32 cellular contexts compared by ENCODE assay signal in genomic region chr1:86150553-86151055, GRCh38. TPM values are rescaled to one million over a fixed set of nuclear protein-coding genes. Genes with fewer than 3 reads are reported as not detected.
DNase-seq lines count a peak whose midpoint lies in the region; ATAC-seq and TF ChIP-seq lines count a peak whose summit lies in the region.
"Had no signal": no experiment of that assay in that cellular context is flagged by ENCODE, and none has a peak within 500 bp of the region (broad histone marks: within the 10 kb centered on the region; RNA-seq: fewer than 3 reads in every experiment).

No MANE protein-coding gene starts in this region.

- intact Hi-C loops in colonic mucosa (cut with DNase I) = no loop called here

- H3K36me3 ChIP-seq in brain microvascular endothelial cell (replicated peaks) (no peaks in the 10 kb centered on the region), colonic mucosa (no peaks in the 10 kb centered on the region)
- H3K36me3 ChIP-seq: left ventricle myocardium inferior, MG63, neutrophil, sigmoid colon, tibial nerve had no signal

- in situ Hi-C loops in brain microvascular endothelial cell (cut with HindIII; ENCODE audit: low pct_ligation_motif_present, low sequenced_read_pairs) = no loop called here

- POLR2A ChIA-PET in T-cell (lab: Charles Lee) = no interaction called here

- H3K4me3 ChIP-seq in brain microvascular endothelial cell (ENCODE audit: low read depth, low read length) (no peak overlapping the region), fibroblast of the aortic adventitia (ENCODE audit: low read depth, low read length) (no peak overlapping the region), colonic mucosa (no peak overlapping the region)
- H3K4me3 ChIP-seq: left ventricle myocardium inferior, MG63, PC-9, sigmoid colon, tibial nerve had no signal

- no peaks in the 10 kb centered on the region for H3K4me1 ChIP-seq in colonic mucosa

- ATAC-seq in GM19455 (IDR thresholded peaks at IDR 0.05; ENCODE audit: unreplicated experiment) (no peak), T-cell (replicated peaks in 1 of 4) (no peak)
- ATAC-seq: activated CD4-positive, CD25-positive, alpha-beta regulatory T cell treated with anti-CD3 and anti-CD28 coated beads, Interleukin-2, amount 50 U/mL, for 24 hours; stimulated activated effector memory CD8-positive, alpha-beta T cell treated with anti-CD3 and anti-CD28 coated beads, Interleukin-12 subunit alpha, Interleukin-12 subunit beta, amount 100 ng/mL, for 72 hours had no signal

- H3K27ac ChIP-seq in brain microvascular endothelial cell (peak overlapping the region; percentile 22), colonic mucosa (no peak overlapping the region)
- H3K27ac ChIP-seq: C4-2B, left ventricle myocardium inferior, neutrophil, PC-9, sigmoid colon, tibial nerve had no signal

- no peak overlapping the region for H3K4me3 Mint-ChIP-seq in T-cell
- H3K4me3 Mint-ChIP-seq: naive B cell; stimulated activated effector memory CD8-positive, alpha-beta T cell treated with anti-CD3 and anti-CD28 coated beads, Interleukin-12 subunit alpha, Interleukin-12 subunit beta, amount 100 ng/mL, for 72 hours had no signal

- H3K9me3 ChIP-seq in colonic mucosa = no peaks in the 10 kb centered on the region
- H3K9me3 ChIP-seq: left ventricle myocardium inferior, MG63, neutrophil, sigmoid colon, tibial nerve had no signal

- peaks cover 12 to 18% of the 10 kb centered on the region in 2 donors for H3K27me3 Mint-ChIP-seq in T-cell

- H3K27me3 ChIP-seq in brain microvascular endothelial cell (replicated peaks) = no peaks in the 10 kb centered on the region
- peaks cover 13% of the 10 kb centered on the region for H3K27me3 ChIP-seq in colonic mucosa
- H3K27me3 ChIP-seq: MG63, sigmoid colon had no signal

- TF ChIP-seq CTCF in brain microvascular endothelial cell (IDR thresholded peaks at IDR 0.05; ENCODE audit: low read depth, low read length, missing control alignments) (no peak), fibroblast of the aortic adventitia (IDR thresholded peaks at IDR 0.05; ENCODE audit: insufficient read depth, low read length) (no peak), colonic mucosa (IDR thresholded peaks at IDR 0.05) (no peak)

- no peaks in the 10 kb centered on the region for H3K36me3 Mint-ChIP-seq in T-cell
- H3K36me3 Mint-ChIP-seq: naive B cell; stimulated activated effector memory CD8-positive, alpha-beta T cell treated with anti-CD3 and anti-CD28 coated beads, Interleukin-12 subunit alpha, Interleukin-12 subunit beta, amount 100 ng/mL, for 72 hours had no signal

- peaks cover 0 to 1% (median 0%) of the 10 kb centered on the region in 3 donors for H3K4me1 Mint-ChIP-seq in T-cell
- H3K4me1 Mint-ChIP-seq: stimulated activated effector memory CD8-positive, alpha-beta T cell treated with anti-CD3 and anti-CD28 coated beads, Interleukin-12 subunit alpha, Interleukin-12 subunit beta, amount 100 ng/mL, for 72 hours had no signal

- no peak overlapping the region for H3K9ac ChIP-seq in colonic mucosa (ENCODE audit: low read depth in 2 of 2, low read length in 2 of 2)

- DNase-seq in HCEC 1CT (peak; percentile 77), brain microvascular endothelial cell (no peak), fibroblast of the aortic adventitia (ENCODE audit: low read depth) (peak; percentile 16), activated gamma-delta T cell treated with Interleukin-2 at 50 U/mL for 16 hours (no peak), colonic mucosa (no peak), T-cell (no peak)
- DNase-seq: activated CD4-positive, alpha-beta T cell treated with anti-CD3 and anti-CD28 coated beads, Interleukin-2, amount 50 U/mL, for 4 hours; activated naive CD4-positive, alpha-beta T cell treated with Interleukin-2 at 50 U/mL for 16 hours; activated T-cell treated with anti-CD3 and anti-CD28 coated beads, Interleukin-2, amount 50 U/mL, for 48 hours; DND-41; islet precursor cell; KBM-7; left ventricle myocardium inferior; MG63; naive B cell; NCI-H1436; NCI-H2081; NCI-H2227 treated with DMSO at 0.1 percent for 48 hours; NCI-H526; NK-92 treated with Interleukin-12 subunit alpha and Interleukin-12 subunit beta, amount 100 ng/mL, for 24 hours; PC-9; Right ventricle myocardium superior; sigmoid colon; stimulated activated CD4-positive, alpha-beta T cell treated with anti-CD3 and anti-CD28 coated beads, Interleukin-15, amount 100 ng/mL, for 24 hours; T-helper 2 cell had no signal

- no peak overlapping the region for H3K27ac Mint-ChIP-seq in T-cell
- H3K27ac Mint-ChIP-seq: naive B cell; progenitor cell of endocrine pancreas; stimulated activated effector memory CD8-positive, alpha-beta T cell treated with anti-CD3 and anti-CD28 coated beads, Interleukin-12 subunit alpha, Interleukin-12 subunit beta, amount 100 ng/mL, for 72 hours had no signal

- CTCF ChIA-PET in T-cell (lab: Charles Lee) = no interaction called here

- no peaks in the 10 kb centered on the region for H3K9me3 Mint-ChIP-seq in T-cell
- H3K9me3 Mint-ChIP-seq: stimulated activated effector memory CD8-positive, alpha-beta T cell treated with anti-CD3 and anti-CD28 coated beads, Interleukin-12 subunit alpha, Interleukin-12 subunit beta, amount 100 ng/mL, for 72 hours had no signal

RNA-seq across cellular contexts. Expression of gene COL24A1, which starts 6.0 kb away (rescaled TPM):
- total RNA-seq in fibroblast of the aortic adventitia (ENCODE audit: low replicate concordance) (0.27 and 0.82 TPM in 2 replicates), colonic mucosa (under 1 TPM; 0.02 to 0.40 TPM), T-cell (under 1 TPM; 0.06 to 0.40 (median 0.25) TPM)

Comparison
In these comparisons a context has a peak if more than half of its experiments do, and no peak if none do; other contexts are left out.
1. DNase-seq: peak in HCEC 1CT (single experiment) and fibroblast of the aortic adventitia (single experiment); none in brain microvascular endothelial cell (single experiment), activated gamma-delta T cell treated with Interleukin-2 at 50 U/mL for 16 hours (single experiment), colonic mucosa (single experiment) and T-cell (0 of 34).